ENCODE assay signal across 12 cellular contexts in genomic region chr9:7983361-7983974, GRCh38.
DNase-seq lines count a peak whose midpoint lies in the region; ATAC-seq and FAIRE-seq lines count a peak whose summit lies in the region.
"Had no signal": no experiment of that assay in that cellular context is flagged by ENCODE, and none has a peak within 500 bp of the region (broad histone marks: within the 10 kb centered on the region; RNA-seq: fewer than 3 reads in every experiment).

No MANE protein-coding gene starts in this region.

- no peak for FAIRE-seq in urothelium cell line (lab: Jason Lieb, UNC)

- ATAC-seq in activated naive CD8-positive, alpha-beta T cell treated with anti-CD3 and anti-CD28 coated beads, Interleukin-2, amount 50 U/mL, for 24 hours, result no peak
- ATAC-seq in T-helper 17 cell (no peak), left colon (peak; percentile 90), GM18520 (IDR thresholded peaks at IDR 0.05; ENCODE audit: unreplicated experiment) (no peak), T-cell (replicated peaks in 1 of 4) (no peak)
- ATAC-seq: psoas muscle had no signal

- no peaks in the 10 kb centered on the region for H3K9me3 Mint-ChIP-seq in activated naive CD8-positive, alpha-beta T cell (ENCODE audit: low read depth)
- H3K9me3 Mint-ChIP-seq in activated naive CD8-positive, alpha-beta T cell treated with anti-CD3 and anti-CD28 coated beads, Interleukin-2, amount 50 U/mL, for 24 hours, result no peaks in the 10 kb centered on the region
- H3K9me3 Mint-ChIP-seq in activated naive CD4-positive, alpha-beta T cell treated with anti-CD3 and anti-CD28 coated beads for 36 hours, result no peaks in the 10 kb centered on the region
- H3K9me3 Mint-ChIP-seq in T-cell, result no peaks in the 10 kb centered on the region

- H3K9me3 ChIP-seq in T-helper 17 cell (ENCODE audit: control insufficient read depth, low read length, poor library complexity, severe bottlenecking), result no peaks in the 10 kb centered on the region
- H3K9me3 ChIP-seq: psoas muscle had no signal

- peaks cover 43% of the 10 kb centered on the region for H3K4me1 Mint-ChIP-seq in activated naive CD8-positive, alpha-beta T cell (ENCODE audit: low read depth)
- peaks cover 41% of the 10 kb centered on the region for H3K4me1 Mint-ChIP-seq in activated naive CD8-positive, alpha-beta T cell treated with anti-CD3 and anti-CD28 coated beads, Interleukin-2, amount 50 U/mL, for 24 hours
- H3K4me1 Mint-ChIP-seq in T-helper 17 cell, result peaks cover 28% of the 10 kb centered on the region
- H3K4me1 Mint-ChIP-seq in activated naive CD4-positive, alpha-beta T cell treated with anti-CD3 and anti-CD28 coated beads for 36 hours (ENCODE audit: low read depth), result peaks cover 43% of the 10 kb centered on the region
- H3K4me1 Mint-ChIP-seq in T-cell, result peaks cover 39 to 42% (median 40%) of the 10 kb centered on the region in 3 donors

- H3K4me3 Mint-ChIP-seq in activated naive CD8-positive, alpha-beta T cell, result peak overlapping the region; percentile 40
- H3K4me3 Mint-ChIP-seq in activated naive CD8-positive, alpha-beta T cell treated with anti-CD3 and anti-CD28 coated beads, Interleukin-2, amount 50 U/mL, for 24 hours, result no peak overlapping the region
- peak overlapping the region; percentile 52 for H3K4me3 Mint-ChIP-seq in T-helper 17 cell
- H3K4me3 Mint-ChIP-seq in activated naive CD4-positive, alpha-beta T cell treated with anti-CD3 and anti-CD28 coated beads for 36 hours, result no peak overlapping the region
- peak overlapping the region in 1 of 3 donors; percentile 61 for H3K4me3 Mint-ChIP-seq in T-cell

- intact Hi-C loops in left colon (cut with DNase I, micrococcal nuclease), result no loop called here
- intact Hi-C loops in activated naive CD4-positive, alpha-beta T cell treated with anti-CD3 and anti-CD28 coated beads for 36 hours (cut with micrococcal nuclease), result loop anchor here (5.0 kb wide), 1 partner anchor 411 kb away; no protein-coding TSS in a partner anchor

- peak overlapping the region; percentile 28 for H3K27ac Mint-ChIP-seq in activated naive CD8-positive, alpha-beta T cell
- H3K27ac Mint-ChIP-seq in activated naive CD8-positive, alpha-beta T cell treated with anti-CD3 and anti-CD28 coated beads, Interleukin-2, amount 50 U/mL, for 24 hours, result no peak overlapping the region
- H3K27ac Mint-ChIP-seq in T-helper 17 cell (peak overlapping the region; percentile 22), T-cell (peak overlapping the region in 1 of 2 donors; percentile 42)
- H3K27ac Mint-ChIP-seq in activated naive CD4-positive, alpha-beta T cell treated with anti-CD3 and anti-CD28 coated beads for 36 hours, result no peak overlapping the region

- POLR2A ChIA-PET in T-cell (lab: Charles Lee), result interaction anchor here in 1 of 2 donors (0.6 kb wide), 1 partner anchor 23 kb away, joined by 3 read pairs; no protein-coding TSS in a partner anchor

- CTCF ChIA-PET in activated naive CD4-positive, alpha-beta T cell treated with anti-CD3 and anti-CD28 coated beads for 36 hours (lab: Charles Lee), result no interaction called here
- CTCF ChIA-PET in T-cell (lab: Charles Lee), result interaction anchor here (0.6 to 1.1 kb wide), 2 partner anchors 55 to 557 kb away, joined by 3 read pairs; no protein-coding TSS in a partner anchor

- peaks cover 2% of the 10 kb centered on the region for H3K36me3 Mint-ChIP-seq in activated naive CD8-positive, alpha-beta T cell
- no peaks in the 10 kb centered on the region for H3K36me3 Mint-ChIP-seq in activated naive CD8-positive, alpha-beta T cell treated with anti-CD3 and anti-CD28 coated beads, Interleukin-2, amount 50 U/mL, for 24 hours (ENCODE audit: low read depth)
- H3K36me3 Mint-ChIP-seq in T-helper 17 cell (ENCODE audit: low read depth), result no peaks in the 10 kb centered on the region
- H3K36me3 Mint-ChIP-seq in activated naive CD4-positive, alpha-beta T cell treated with anti-CD3 and anti-CD28 coated beads for 36 hours (ENCODE audit: low read depth), result no peaks in the 10 kb centered on the region
- no peaks in the 10 kb centered on the region for H3K36me3 Mint-ChIP-seq in T-cell

- DNase-seq in activated naive CD8-positive, alpha-beta T cell treated with anti-CD3 and anti-CD28 coated beads, Interleukin-2, amount 50 U/mL, for 24 hours, result no peak
- DNase-seq in T-helper 17 cell (no peak), left colon (no peak), urothelium cell line (ENCODE audit: low spot score) (peak; percentile 3), T-cell (no peak)
- no peak for DNase-seq in activated naive CD4-positive, alpha-beta T cell treated with anti-CD3 and anti-CD28 coated beads for 36 hours
- DNase-seq: activated CD8-positive, alpha-beta memory T cell treated with anti-CD3 and anti-CD28 coated beads for 24 hours; GM23248; psoas muscle; T1000 had no signal

- no peaks in the 10 kb centered on the region for H3K27me3 Mint-ChIP-seq in activated naive CD8-positive, alpha-beta T cell
- no peaks in the 10 kb centered on the region for H3K27me3 Mint-ChIP-seq in activated naive CD8-positive, alpha-beta T cell treated with anti-CD3 and anti-CD28 coated beads, Interleukin-2, amount 50 U/mL, for 24 hours
- no peaks in the 10 kb centered on the region for H3K27me3 Mint-ChIP-seq in T-helper 17 cell
- H3K27me3 Mint-ChIP-seq in activated naive CD4-positive, alpha-beta T cell treated with anti-CD3 and anti-CD28 coated beads for 36 hours (ENCODE audit: low read depth), result no peaks in the 10 kb centered on the region
- no peaks in the 10 kb centered on the region for H3K27me3 Mint-ChIP-seq in T-cell

Comparison
In these comparisons a context has a peak if more than half of its experiments do, and no peak if none do; other contexts are left out.
1. H3K27ac Mint-ChIP-seq: peak in activated naive CD8-positive, alpha-beta T cell (single experiment) and T-helper 17 cell (single experiment); none in activated naive CD8-positive, alpha-beta T cell treated with anti-CD3 and anti-CD28 coated beads, Interleukin-2, amount 50 U/mL, for 24 hours (single experiment) and activated naive CD4-positive, alpha-beta T cell treated with anti-CD3 and anti-CD28 coated beads for 36 hours (single experiment).
2. H3K4me3 Mint-ChIP-seq: peak in activated naive CD8-positive, alpha-beta T cell (single experiment) and T-helper 17 cell (single experiment); none in activated naive CD8-positive, alpha-beta T cell treated with anti-CD3 and anti-CD28 coated beads, Interleukin-2, amount 50 U/mL, for 24 hours (single experiment) and activated naive CD4-positive, alpha-beta T cell treated with anti-CD3 and anti-CD28 coated beads for 36 hours (single experiment).